Comparison of ENCODE assay signal across 8 cellular contexts in genomic region chr20:32521780-32522524, GRCh38.
DNase-seq lines count a peak whose midpoint lies in the region; ATAC-seq lines count a peak whose summit lies in the region.

No MANE protein-coding gene starts in this region.

- H3K27ac Mint-ChIP-seq in activated naive CD4-positive, alpha-beta T cell treated with anti-CD3 and anti-CD28 coated beads, Interleukin-2, amount 50 U/mL, for 72 hours, result no peak overlapping the region

- ATAC-seq in activated naive CD4-positive, alpha-beta T cell treated with anti-CD3 and anti-CD28 coated beads, Interleukin-2, amount 50 U/mL, for 72 hours, result peak; percentile 60 to 81
- ATAC-seq in GM18858 (IDR thresholded peaks at IDR 0.05; ENCODE audit: unreplicated experiment) (no peak), GM19397 (IDR thresholded peaks at IDR 0.05; ENCODE audit: unreplicated experiment) (no peak)

- DNase-seq in GM03348 (ENCODE audit: low spot score), result peak; percentile 92
- peak; percentile 53 to 63 for DNase-seq in Kasumi-1 (lab: John Stamatoyannopoulos, UW)
- DNase-seq in SK-MEL-5 (ENCODE audit: low read depth, low spot score), result peak; percentile 71
- DNase-seq in activated naive CD4-positive, alpha-beta T cell treated with anti-CD3 and anti-CD28 coated beads, Interleukin-2, amount 50 U/mL, for 72 hours (ENCODE audit: low spot score in 2 of 2), result peak in 1 of 2 donors; percentile 75
- DNase-seq in head of caudate nucleus, result peak; percentile 65 to 91 (median 80)
- peak; percentile 88 for DNase-seq in posterior vena cava (ENCODE audit: low spot score)

- peaks cover 0 to 11% of the 10 kb centered on the region in 2 donors for H3K36me3 Mint-ChIP-seq in activated naive CD4-positive, alpha-beta T cell treated with anti-CD3 and anti-CD28 coated beads, Interleukin-2, amount 50 U/mL, for 72 hours

- in situ Hi-C loops in SK-MEL-5 (cut with HindIII; ENCODE audit: low pct_unique_long_range_greater_than_20kb, low sequenced_read_pairs), result no loop called here

- intact Hi-C loops in head of caudate nucleus (cut with DNase I), result loop anchor here (1.0 kb wide), 1 partner anchor 131 kb away; no protein-coding TSS in a partner anchor
- intact Hi-C loops in posterior vena cava (cut with DNase I), result loop anchor here (2.0 to 10.0 kb wide), 3 partner anchors 129 to 263 kb away; no protein-coding TSS in a partner anchor

- no peaks in the 10 kb centered on the region for H3K9me3 Mint-ChIP-seq in activated naive CD4-positive, alpha-beta T cell treated with anti-CD3 and anti-CD28 coated beads, Interleukin-2, amount 50 U/mL, for 72 hours

Comparison
In these comparisons a context has a peak if more than half of its experiments do, and no peak if none do; other contexts are left out.
1. ATAC-seq: peak in activated naive CD4-positive, alpha-beta T cell treated with anti-CD3 and anti-CD28 coated beads, Interleukin-2, amount 50 U/mL, for 72 hours (2 of 2); none in GM18858 (single experiment) and GM19397 (single experiment).